Comparison of ENCODE assay signal across 8 cellular contexts in genomic region chr21:36385909-36386642, GRCh38. TPM values are rescaled to one million over a fixed set of nuclear protein-coding genes. Genes with fewer than 3 reads are reported as not detected.
DNase-seq lines count a peak whose midpoint lies in the region; ATAC-seq and TF ChIP-seq lines count a peak whose summit lies in the region.

No MANE protein-coding gene starts in this region.

- H3K4me1 ChIP-seq in cardiac muscle cell (ENCODE audit: low read depth) = no peaks in the 10 kb centered on the region
- H3K4me1 ChIP-seq in iPS DF 6.9 (ENCODE audit: control insufficient read depth, insufficient read depth, low read length) = 0 out of 2 replicates have a peak, but pooled peaks cover 3% of the 10 kb centered on the region

- TF ChIP-seq CTCF in cardiac muscle cell (IDR thresholded peaks at IDR 0.05; ENCODE audit: low read depth, low read length) = no peak
- TF ChIP-seq CTCF in activated B cell treated with CpG ODN at 0.5 μM for 24 hours (IDR thresholded peaks at IDR 0.05) = no peak

- no peaks in the 10 kb centered on the region for H3K36me3 ChIP-seq in cardiac muscle cell
- H3K36me3 ChIP-seq in iPS DF 6.9 (ENCODE audit: control insufficient read depth, insufficient read depth, low read length) = peaks cover 2% of the 10 kb centered on the region; the same call in 1 of the 2 replicates

- H3K27me3 Mint-ChIP-seq in activated B cell treated with CpG ODN at 0.5 μM for 24 hours = no peaks in the 10 kb centered on the region
- no peaks in the 10 kb centered on the region for H3K27me3 Mint-ChIP-seq in stimulated activated naive CD8-positive, alpha-beta T cell treated with anti-CD3 and anti-CD28 coated beads, Interleukin-15, amount 100 ng/mL, for 72 hours

- no CpG with 5 or more reads among the region's 23 CpGs for WGBS in iPS DF 6.9 (ENCODE audit: insufficient coverage, insufficient read length)

- peaks cover 4% of the 10 kb centered on the region for H3K36me3 Mint-ChIP-seq in activated B cell treated with CpG ODN at 0.5 μM for 24 hours (ENCODE audit: low read depth)

- H3K9me3 ChIP-seq in cardiac muscle cell (ENCODE audit: low read depth) = no peaks in the 10 kb centered on the region
- H3K9me3 ChIP-seq in iPS DF 6.9 (ENCODE audit: control insufficient read depth, insufficient read depth, low read length) = no peaks in the 10 kb centered on the region

- H3K27me3 ChIP-seq in cardiac muscle cell (no peaks in the 10 kb centered on the region), iPS DF 6.9 (ENCODE audit: control insufficient read depth, insufficient read depth, low read length) (no peaks in the 10 kb centered on the region)

- DNase-seq in cardiac muscle cell (ENCODE audit: low read depth in 1 of 2, low spot score in 1 of 2) (peak in 1 of 2 donors; percentile 14), Right ventricle myocardium superior (no peak), activated B cell treated with CpG ODN at 0.5 μM for 24 hours (no peak), iPS DF 6.9 (ENCODE audit: low read depth, low spot score) (no peak), ureter (ENCODE audit: low spot score) (no peak), NCI-H1105 (lab: John Stamatoyannopoulos, UW) (no peak)
- no peak for DNase-seq in stimulated activated naive CD8-positive, alpha-beta T cell treated with anti-CD3 and anti-CD28 coated beads, Interleukin-15, amount 100 ng/mL, for 72 hours

- POLR2A ChIA-PET in activated B cell treated with CpG ODN at 0.5 μM for 24 hours (lab: Charles Lee) = interaction anchor here (0.5 to 0.8 kb wide), 2 partner anchors 149 to 252 kb away, joined by 3 read pairs; no protein-coding TSS in a partner anchor

- intact Hi-C loops in Right ventricle myocardium superior (cut with DNase I) = no loop called here
- intact Hi-C loops in activated B cell treated with CpG ODN at 0.5 μM for 24 hours (cut with micrococcal nuclease) = loop anchor here (1.0 to 2.0 kb wide), 3 partner anchors 45 to 251 kb away; partner anchors contain the start of genes CBR3 and DOP1B

- H3K4me3 Mint-ChIP-seq in activated B cell treated with CpG ODN at 0.5 μM for 24 hours = peak overlapping the region; percentile 83
- peak overlapping the region; percentile 77 to 79 for H3K4me3 Mint-ChIP-seq in stimulated activated naive CD8-positive, alpha-beta T cell treated with anti-CD3 and anti-CD28 coated beads, Interleukin-15, amount 100 ng/mL, for 72 hours

- H3K27ac Mint-ChIP-seq in activated B cell treated with CpG ODN at 0.5 μM for 24 hours = no peak overlapping the region
- peak overlapping the region; percentile 88 to 89 for H3K27ac Mint-ChIP-seq in stimulated activated naive CD8-positive, alpha-beta T cell treated with anti-CD3 and anti-CD28 coated beads, Interleukin-15, amount 100 ng/mL, for 72 hours

- H3K4me3 ChIP-seq in cardiac muscle cell (peak overlapping the region; percentile 50), iPS DF 6.9 (ENCODE audit: low read length) (peak overlapping the region; percentile 79; the same call in 1 of the 2 replicates)

- CTCF ChIA-PET in activated B cell treated with CpG ODN at 0.5 μM for 24 hours (lab: Charles Lee) = no interaction called here

- H3K27ac ChIP-seq in cardiac muscle cell = no peak overlapping the region
- no peak overlapping the region for H3K27ac ChIP-seq in iPS DF 6.9 (ENCODE audit: low read length)

- peaks cover 6% of the 10 kb centered on the region for H3K4me1 Mint-ChIP-seq in activated B cell treated with CpG ODN at 0.5 μM for 24 hours
- peaks cover 32% of the 10 kb centered on the region for H3K4me1 Mint-ChIP-seq in stimulated activated naive CD8-positive, alpha-beta T cell treated with anti-CD3 and anti-CD28 coated beads, Interleukin-15, amount 100 ng/mL, for 72 hours

- H3K9me3 Mint-ChIP-seq in activated B cell treated with CpG ODN at 0.5 μM for 24 hours = no peaks in the 10 kb centered on the region
- H3K9me3 Mint-ChIP-seq in stimulated activated naive CD8-positive, alpha-beta T cell treated with anti-CD3 and anti-CD28 coated beads, Interleukin-15, amount 100 ng/mL, for 72 hours = no peaks in the 10 kb centered on the region

- ATAC-seq in Right ventricle myocardium superior (ENCODE audit: poor library complexity) (no peak), activated B cell treated with CpG ODN at 0.5 μM for 24 hours (ENCODE audit: low read depth) (no peak), GM19397 (IDR thresholded peaks at IDR 0.05; ENCODE audit: unreplicated experiment) (no peak)
- no peak for ATAC-seq in stimulated activated naive CD8-positive, alpha-beta T cell treated with anti-CD3 and anti-CD28 coated beads, Interleukin-15, amount 100 ng/mL, for 72 hours

RNA-seq across cellular contexts. Expression of gene CHAF1B, which starts 0.9 kb away (rescaled TPM):
- 2.6 and 3.1 TPM in 2 replicates for total RNA-seq in cardiac muscle cell
- polyA plus RNA-seq in cardiac muscle cell = 2.4 and 5.0 TPM in 2 replicates
- total RNA-seq in Right ventricle myocardium superior = 0.54 TPM
- 5.6 and 6.2 TPM in 2 replicates for total RNA-seq in activated B cell treated with CpG ODN at 0.5 μM for 24 hours
- total RNA-seq in ureter = 2.4 TPM
